Comparison of ENCODE assay signal across 8 cellular contexts in the genomic region with DNA sequence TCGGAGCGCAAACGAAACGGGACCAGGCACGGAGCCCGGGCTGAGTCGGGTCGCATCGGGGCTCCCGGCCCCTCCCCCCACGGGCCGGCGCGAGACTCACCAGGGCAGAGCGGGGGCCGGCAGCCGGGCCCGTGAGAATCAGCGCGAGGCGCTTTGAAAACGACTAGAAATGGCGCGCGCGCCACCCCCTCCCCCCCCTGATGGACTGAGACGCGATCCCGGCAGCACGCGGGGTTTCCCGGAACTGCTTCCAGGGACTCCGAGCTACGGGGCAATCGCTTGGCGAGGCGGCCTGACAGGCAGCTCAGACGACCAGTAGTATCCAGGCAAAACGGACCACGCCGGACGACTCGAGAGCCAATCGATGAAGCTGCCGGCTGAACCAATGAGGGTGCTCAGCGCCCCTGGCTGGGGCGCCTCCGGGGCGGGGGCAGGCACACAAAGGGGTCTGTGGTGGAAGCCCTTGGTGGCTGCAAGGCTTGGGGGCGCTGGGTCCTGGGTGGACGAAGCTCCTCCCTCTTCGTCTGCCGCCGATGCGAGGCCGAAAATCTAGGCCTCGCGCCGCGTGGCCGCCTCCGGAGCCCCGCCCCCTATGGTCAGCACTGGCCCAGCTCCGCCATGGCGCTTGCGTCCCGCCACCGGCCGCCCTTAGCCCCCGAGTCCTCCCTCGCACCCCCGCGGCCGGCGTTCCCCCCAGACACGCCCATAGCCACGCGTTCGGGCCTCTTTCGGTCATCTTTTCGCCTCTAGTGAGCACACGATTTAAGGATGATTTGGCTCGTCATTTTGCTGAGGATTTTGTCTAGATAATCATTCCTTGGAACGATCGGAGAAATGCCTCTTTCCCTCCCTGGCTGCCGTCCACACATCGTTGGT. TPM values are rescaled to one million over a fixed set of nuclear protein-coding genes. Genes with fewer than 3 reads are reported as not detected.
DNase-seq lines count a peak whose midpoint lies in the region; ATAC-seq and TF ChIP-seq lines count a peak whose summit lies in the region.

A gene (minus strand): TSS at position 174 of the 876 bp plus-strand sequence. CDS start 3,276 bp downstream, outside the sequence.

- H3K4me1 ChIP-seq in testis: peaks cover 30% of the 10 kb centered on the region

- H3K4me3 ChIP-seq in testis: peak within 1 kb of the TSS; percentile 94 to 97

- intact Hi-C loops in testis (cut with DNase I; ENCODE audit: low total_unique reads): no loop called here

- 0% methylated on average over 54 to 74 of the region's 87 CpGs for WGBS in testis, 2 donors

- H3K4me1 Mint-ChIP-seq in activated naive CD8-positive, alpha-beta T cell (ENCODE audit: low read depth): peaks cover 42% of the 10 kb centered on the region

- H3K27me3 ChIP-seq in testis: no peaks in the 10 kb centered on the region

- H3K27ac ChIP-seq in testis: peak within 1 kb of the TSS; percentile 97 to 98

- DNase-seq in GM10266 (ENCODE audit: extremely low spot score): peak; percentile 99
- peak; percentile 99 for DNase-seq in NCI-H1105 (lab: John Stamatoyannopoulos, UW)
- DNase-seq in SKM-1 treated with dmso at 0.1 percent for 144 hours (lab: John Stamatoyannopoulos, UW; ENCODE audit: unreplicated experiment): peak; percentile 98
- peak; percentile 100 for DNase-seq in glomerular visceral epithelial cell (ENCODE audit: extremely low spot score)
- DNase-seq in omental fat pad (ENCODE audit: low spot score): peak; percentile 98
- peak; percentile 100 for DNase-seq in testis

- no peak for TF ChIP-seq CTCF in GM10266 (IDR thresholded peaks at IDR 0.05; ENCODE audit: control insufficient read depth, insufficient read depth, low read depth, missing control alignments)
- TF ChIP-seq CTCF in omental fat pad (IDR thresholded peaks at IDR 0.05): no peak
- no peak for TF ChIP-seq CTCF in testis (IDR thresholded peaks at IDR 0.05)

- no peaks in the 10 kb centered on the region for H3K36me3 ChIP-seq in testis (ENCODE audit: low read depth, missing control alignments)

- H3K4me3 Mint-ChIP-seq in activated naive CD8-positive, alpha-beta T cell: peak within 1 kb of the TSS; percentile 93

- ATAC-seq in HG02623 (IDR thresholded peaks at IDR 0.05; ENCODE audit: unreplicated experiment) (peak; percentile 94), omental fat pad (ENCODE audit: low FRiP score) (peak; percentile 99)

- peak within 1 kb of the TSS; percentile 97 for H3K27ac Mint-ChIP-seq in activated naive CD8-positive, alpha-beta T cell

- H3K9me3 ChIP-seq in testis: no peaks in the 10 kb centered on the region

- no peaks in the 10 kb centered on the region for H3K9me3 Mint-ChIP-seq in activated naive CD8-positive, alpha-beta T cell (ENCODE audit: low read depth)

- H3K36me3 Mint-ChIP-seq in activated naive CD8-positive, alpha-beta T cell: peaks cover 7% of the 10 kb centered on the region

- H3K27me3 Mint-ChIP-seq in activated naive CD8-positive, alpha-beta T cell: no peaks in the 10 kb centered on the region

- TF ChIP-seq POLR2A in testis (IDR thresholded peaks at IDR 0.05): peak; percentile 25

RNA-seq across cellular contexts. Expression of the gene that starts here (rescaled TPM):
- total RNA-seq in omental fat pad: 100 to 1,000 TPM in 1 of 4 donors, 10 to 100 TPM in 3; 70.7 to 101 (median 78.8) TPM
- 10 to 100 TPM; 93.8 to 95.8 TPM for total RNA-seq in testis
- polyA plus RNA-seq in testis (ENCODE audit: insufficient read depth, low read depth, low replicate concordance): 89.6 TPM

Comparison
In these comparisons a context has a peak if more than half of its experiments do, and no peak if none do; other contexts are left out.
1. Peak in every context shown above with its lines: DNase-seq, ATAC-seq, H3K4me3 ChIP-seq and H3K27ac ChIP-seq.